18 cellular contexts compared by ENCODE assay signal in genomic region chr17:74604748-74605147, GRCh38. TPM values are rescaled to one million over a fixed set of nuclear protein-coding genes. Genes with fewer than 3 reads are reported as not detected.
DNase-seq lines count a peak whose midpoint lies in the region; ATAC-seq and TF ChIP-seq lines count a peak whose summit lies in the region.
"Had no signal": no experiment of that assay in that cellular context is flagged by ENCODE, and none has a peak within 500 bp of the region (broad histone marks: within the 10 kb centered on the region; RNA-seq: fewer than 3 reads in every experiment).

No MANE protein-coding gene starts in this region.

- ATAC-seq in aorta (ENCODE audit: low FRiP score) = peak; percentile 21
- no peak for ATAC-seq in stimulated activated naive CD8-positive, alpha-beta T cell treated with anti-CD3 and anti-CD28 coated beads, Interleukin-15, amount 100 ng/mL, for 72 hours
- ATAC-seq: SK-N-SH treated with all-trans-retinoic acid at 6 μM for 48 hours had no signal

- POLR2A ChIA-PET in RWPE1 (lab: Yijun Ruan, JAX; ENCODE audit: low non-redundant PET) = no interaction called here

- no peaks in the 10 kb centered on the region for H3K36me3 Mint-ChIP-seq in Calu3 (ENCODE audit: insufficient read depth, unreplicated experiment)
- H3K36me3 Mint-ChIP-seq: CD4-positive, alpha-beta memory T cell had no signal

- no TSS peak for BruUV-seq in Calu3 (replicated peaks; lab: Mats Ljungman, UMichigan)

- H3K27ac ChIP-seq in RWPE1 (peak overlapping the region; percentile 100), esophagus squamous epithelium (peak overlapping the region; percentile 74 to 89 (median 80)), rectal smooth muscle tissue (ENCODE audit: low read depth, low read length) (peak overlapping the region; percentile 75), aorta (ENCODE audit: low read depth in 1 of 2, low read length in 2 of 2) (no peak overlapping the region), colonic mucosa (no peak overlapping the region)

- no peak overlapping the region for H3K27ac Mint-ChIP-seq in stimulated activated naive CD8-positive, alpha-beta T cell treated with anti-CD3 and anti-CD28 coated beads, Interleukin-15, amount 100 ng/mL, for 72 hours
- no peak overlapping the region for H3K27ac Mint-ChIP-seq in Calu3 (ENCODE audit: unreplicated experiment)
- H3K27ac Mint-ChIP-seq: CD4-positive, alpha-beta memory T cell had no signal

- no peak overlapping the region for H3K4me3 ChIP-seq in esophagus squamous epithelium
- no peak overlapping the region for H3K4me3 ChIP-seq in rectal smooth muscle tissue (ENCODE audit: low read length)
- no peak overlapping the region for H3K4me3 ChIP-seq in aorta (ENCODE audit: low read length in 2 of 2)
- no peak overlapping the region for H3K4me3 ChIP-seq in colonic mucosa

- H3K4me3 Mint-ChIP-seq in stimulated activated naive CD8-positive, alpha-beta T cell treated with anti-CD3 and anti-CD28 coated beads, Interleukin-15, amount 100 ng/mL, for 72 hours = no peak overlapping the region
- H3K4me3 Mint-ChIP-seq in Calu3 (ENCODE audit: low read depth, unreplicated experiment) = no peak overlapping the region
- H3K4me3 Mint-ChIP-seq: CD4-positive, alpha-beta memory T cell had no signal

- CTCF ChIA-PET in RWPE1 (lab: Yijun Ruan, JAX) (interaction anchor here (0.6 kb wide), 1 partner anchor 17 kb away, joined by 3 read pairs; no protein-coding TSS in a partner anchor), Calu3 (lab: Charles Lee) (no interaction called here)

- no peaks in the 10 kb centered on the region for H3K9me3 Mint-ChIP-seq in stimulated activated naive CD8-positive, alpha-beta T cell treated with anti-CD3 and anti-CD28 coated beads, Interleukin-15, amount 100 ng/mL, for 72 hours
- H3K9me3 Mint-ChIP-seq in Calu3 (ENCODE audit: low read depth, unreplicated experiment) = no peaks in the 10 kb centered on the region

- intact Hi-C loops in esophagus squamous epithelium (cut with DNase I) = no loop called here
- intact Hi-C loops in aorta (cut with DNase I) = no loop called here
- intact Hi-C loops in colonic mucosa (cut with DNase I) = loop anchor here (5.0 kb wide), 3 partner anchors 37 to 232 kb away; partner anchors contain the start of genes CD300C and CD300H
- intact Hi-C loops in Calu3 (cut with micrococcal nuclease; ENCODE audit: unreplicated experiment) = no loop called here

- 45 to 46% methylated on average over 6 to 11 of the region's 11 CpGs for WGBS in esophagus squamous epithelium, 2 donors
- WGBS in aorta, 2 donors = 77 to 78% methylated on average over 11 of the region's 11 CpGs

- peaks cover 0 to 12% (median 0%) of the 10 kb centered on the region in 4 donors for H3K27me3 ChIP-seq in esophagus squamous epithelium
- H3K27me3 ChIP-seq in rectal smooth muscle tissue (ENCODE audit: control insufficient read depth, insufficient read depth, low read length) = no peaks in the 10 kb centered on the region
- H3K27me3 ChIP-seq in aorta (ENCODE audit: control insufficient read depth in 1 of 2, insufficient read depth in 2 of 2, low read length in 1 of 2) = no peaks in the 10 kb centered on the region
- H3K27me3 ChIP-seq in colonic mucosa = no peaks in the 10 kb centered on the region
- H3K27me3 ChIP-seq: BE2C had no signal

- H3K36me3 ChIP-seq in esophagus squamous epithelium (no peaks in the 10 kb centered on the region), rectal smooth muscle tissue (ENCODE audit: control insufficient read depth, insufficient read depth, low read length) (no peaks in the 10 kb centered on the region), aorta (ENCODE audit: control insufficient read depth in 1 of 2, insufficient read depth in 2 of 2, low read length in 1 of 2) (no peaks in the 10 kb centered on the region), colonic mucosa (no peaks in the 10 kb centered on the region)
- H3K36me3 ChIP-seq: BE2C had no signal

- TF ChIP-seq POLR2A in esophagus squamous epithelium (IDR thresholded peaks at IDR 0.05) = no peak

- TF ChIP-seq CTCF in RWPE1 (conservative IDR thresholded peaks at IDR 0.05; ENCODE audit: low read depth) (no peak), esophagus squamous epithelium (IDR thresholded peaks at IDR 0.05) (no peak), colonic mucosa (IDR thresholded peaks at IDR 0.05) (no peak), Calu3 (IDR thresholded peaks at IDR 0.05; ENCODE audit: unreplicated experiment) (no peak)

- H3K9ac ChIP-seq in rectal smooth muscle tissue (ENCODE audit: low read length) (no peak overlapping the region), colonic mucosa (ENCODE audit: low read depth in 2 of 2, low read length in 2 of 2) (no peak overlapping the region)

- peaks cover 25% of the 10 kb centered on the region for H3K27me3 Mint-ChIP-seq in stimulated activated naive CD8-positive, alpha-beta T cell treated with anti-CD3 and anti-CD28 coated beads, Interleukin-15, amount 100 ng/mL, for 72 hours
- H3K27me3 Mint-ChIP-seq in Calu3 (ENCODE audit: unreplicated experiment) = peaks cover 43% of the 10 kb centered on the region

- DNase-seq in RWPE1 (ENCODE audit: low spot score) (no peak), esophagus squamous epithelium (lab: John Stamatoyannopoulos, UW) (no peak), aorta (no peak), colonic mucosa (no peak), Calu3 (no peak)
- DNase-seq in stimulated activated naive CD8-positive, alpha-beta T cell treated with anti-CD3 and anti-CD28 coated beads, Interleukin-15, amount 100 ng/mL, for 72 hours = no peak
- DNase-seq: CD4-positive, alpha-beta memory T cell; NCI-H1105; NCI-H2081; NCI-H2171 treated with DMSO at 0.1 percent for 48 hours; NCI-H526 treated with DMSO at 0.1 percent for 48 hours; NK-92 treated with Interleukin-12 subunit alpha and Interleukin-12 subunit beta, amount 100 ng/mL, for 24 hours; SIG-M5 had no signal

- no peaks in the 10 kb centered on the region for H3K9me3 ChIP-seq in esophagus squamous epithelium
- peaks cover 3% of the 10 kb centered on the region for H3K9me3 ChIP-seq in aorta (ENCODE audit: control insufficient read depth, low read length)
- H3K9me3 ChIP-seq in colonic mucosa = no peaks in the 10 kb centered on the region
- H3K9me3 ChIP-seq: BE2C had no signal

- H3K4me1 ChIP-seq in esophagus squamous epithelium = peaks cover 9 to 52% (median 22%) of the 10 kb centered on the region in 3 donors
- peaks cover 6% of the 10 kb centered on the region for H3K4me1 ChIP-seq in rectal smooth muscle tissue (ENCODE audit: control insufficient read depth, insufficient read depth, low read length)
- H3K4me1 ChIP-seq in aorta (ENCODE audit: control insufficient read depth in 1 of 2, insufficient read depth in 2 of 2, low read length in 2 of 2) = no peaks in the 10 kb centered on the region
- no peaks in the 10 kb centered on the region for H3K4me1 ChIP-seq in colonic mucosa
- H3K4me1 ChIP-seq: BE2C had no signal

- H3K4me1 Mint-ChIP-seq in stimulated activated naive CD8-positive, alpha-beta T cell treated with anti-CD3 and anti-CD28 coated beads, Interleukin-15, amount 100 ng/mL, for 72 hours = peaks cover 21% of the 10 kb centered on the region
- H3K4me1 Mint-ChIP-seq in Calu3 (ENCODE audit: low read depth, unreplicated experiment) = no peaks in the 10 kb centered on the region

RNA-seq across cellular contexts. Expression of gene CD300LD, which starts 12.7 kb away (rescaled TPM):
- total RNA-seq in esophagus squamous epithelium (not detected), aorta (not detected), colonic mucosa (not detected), Calu3 (2022) (not detected in 2 replicates)
- under 1 TPM in 1 of 2 donors, not detected in 1; 0.75 TPM for polyA plus RNA-seq in aorta
- total RNA-seq: CD4-positive, alpha-beta memory T cell; LHCN-M2 had no signal
- polyA plus RNA-seq: AG04450; CD4-positive, alpha-beta memory T cell had no signal

RNA-seq across cellular contexts. Expression of gene CD300E, which starts 18.8 kb away (rescaled TPM):
- total RNA-seq in esophagus squamous epithelium (under 1 TPM; 0.15 to 0.53 (median 0.18) TPM), aorta (1 to 10 TPM; 2.8 to 4.3 TPM), colonic mucosa (1 to 10 TPM in 1 of 2 donors, not detected in 1; 1.2 TPM), Calu3 (2022) (not detected in 2 replicates)
- under 1 TPM in 1 of 2 donors, not detected in 1; 0.18 TPM for polyA plus RNA-seq in aorta
- total RNA-seq: CD4-positive, alpha-beta memory T cell; LHCN-M2 had no signal
- polyA plus RNA-seq: AG04450; CD4-positive, alpha-beta memory T cell had no signal

RNA-seq across cellular contexts. Expression of gene CD300H, which starts 37.4 kb away (rescaled TPM):
- total RNA-seq in esophagus squamous epithelium = not detected
- total RNA-seq in aorta = not detected
- polyA plus RNA-seq in aorta = not detected
- total RNA-seq in colonic mucosa = under 1 TPM in 1 of 2 donors, not detected in 1; 0.45 TPM
- total RNA-seq in Calu3 (2022) = not detected in 2 replicates
- total RNA-seq: CD4-positive, alpha-beta memory T cell; LHCN-M2 had no signal
- polyA plus RNA-seq: AG04450; CD4-positive, alpha-beta memory T cell had no signal

RNA-seq across cellular contexts. Expression of gene CD300C, which starts 58.8 kb away (rescaled TPM):
- under 1 TPM in 3 of 4 donors, not detected in 1; 0.18 to 0.76 (median 0.42) TPM for total RNA-seq in esophagus squamous epithelium
- 1 to 10 TPM; 2.2 to 2.9 TPM for total RNA-seq in aorta
- under 1 TPM; 0.28 to 0.88 TPM for polyA plus RNA-seq in aorta
- total RNA-seq in colonic mucosa = 1 to 10 TPM in 1 of 2 donors, under 1 TPM in 1; 0.35 to 1.1 TPM
- not detected in 2 replicates for total RNA-seq in Calu3 (2022)
- total RNA-seq: CD4-positive, alpha-beta memory T cell; LHCN-M2 had no signal
- polyA plus RNA-seq: AG04450; CD4-positive, alpha-beta memory T cell had no signal

Comparison
In these comparisons a context has a peak if more than half of its experiments do, and no peak if none do; other contexts are left out.
1. H3K27ac ChIP-seq: peak in RWPE1 (single experiment), esophagus squamous epithelium (4 of 4) and rectal smooth muscle tissue (single experiment); none in aorta (0 of 2) and colonic mucosa (single experiment).